In genomic region chr2:157093666-157094065, GRCh38 we compare ENCODE assay signal across 20 cellular contexts.
"Had no signal": no experiment of that assay in that cellular context is flagged by ENCODE, and none has a peak within 500 bp of the region (broad histone marks: within the 10 kb centered on the region; RNA-seq: fewer than 3 reads in every experiment).

No MANE protein-coding gene starts in this region.

- H3K27me3 Mint-ChIP-seq: activated CD4-positive, alpha-beta memory T cell treated with anti-CD3 and anti-CD28 coated beads for 36 hours; activated CD4-positive, alpha-beta T cell treated with anti-CD3 and anti-CD28 coated beads for 36 hours; activated naive CD8-positive, alpha-beta T cell; naive thymus-derived CD8-positive, alpha-beta T cell; type B pancreatic cell had no signal

- H3K27ac ChIP-seq: esophagus squamous epithelium, hepatocyte, neutrophil, parathyroid adenoma, right lobe of liver, stomach had no signal

- H3K27ac Mint-ChIP-seq: activated CD4-positive, alpha-beta memory T cell treated with anti-CD3 and anti-CD28 coated beads for 36 hours; activated CD4-positive, alpha-beta T cell treated with anti-CD3 and anti-CD28 coated beads for 36 hours; activated naive CD8-positive, alpha-beta T cell; activated T-helper 1 cell treated with anti-CD3 and anti-CD28 coated beads, Interleukin-12 subunit alpha, Interleukin-12 subunit beta, Interleukin-2, Interleukin-4 antibody, amounts not matched to agents 30 ng/mL and 10 ng/mL and 1 ng/mL, durations not matched to agents 14 hours and 24 hours and 36 hours; naive thymus-derived CD8-positive, alpha-beta T cell; type B pancreatic cell; WTC11 had no signal

- H3K4me3 ChIP-seq: esophagus squamous epithelium, hepatocyte, right lobe of liver, smooth muscle cell, stomach had no signal

- DNase-seq: activated CD4-positive, alpha-beta memory T cell treated with anti-CD3 and anti-CD28 coated beads for 36 hours; activated CD4-positive, alpha-beta T cell treated with anti-CD3 and anti-CD28 coated beads for 36 hours; activated T-cell treated with anti-CD3 and anti-CD28 coated beads for 4 hours; dermis blood vessel endothelial cell; effector memory CD4-positive, alpha-beta T cell; esophagus squamous epithelium; foreskin fibroblast; mesenchymal stem cell; naive thymus-derived CD8-positive, alpha-beta T cell; right lobe of liver; stimulated activated CD4-positive, alpha-beta T cell treated with anti-CD3 and anti-CD28 coated beads, Interleukin-4, amount 100 ng/mL, for 1 hour; stomach had no signal

- H3K4me2 ChIP-seq: hepatocyte, smooth muscle cell had no signal

- H3K36me3 ChIP-seq: esophagus squamous epithelium, neutrophil, right lobe of liver, stomach had no signal

- H3K4me1 ChIP-seq: esophagus squamous epithelium, parathyroid adenoma, right lobe of liver, stomach had no signal

- ATAC-seq: activated CD4-positive, alpha-beta T cell treated with anti-CD3 and anti-CD28 coated beads for 36 hours; naive thymus-derived CD8-positive, alpha-beta T cell; right lobe of liver; WTC11 had no signal

- H3K9me3 ChIP-seq: esophagus squamous epithelium, neutrophil, right lobe of liver, stomach had no signal

- H3K36me3 Mint-ChIP-seq: activated CD4-positive, alpha-beta memory T cell treated with anti-CD3 and anti-CD28 coated beads for 36 hours; activated naive CD8-positive, alpha-beta T cell; naive thymus-derived CD8-positive, alpha-beta T cell; type B pancreatic cell; WTC11 had no signal

- H3K27me3 ChIP-seq: esophagus squamous epithelium, hepatocyte, neutrophil, right lobe of liver, stomach had no signal

- H3K4me3 Mint-ChIP-seq: activated CD4-positive, alpha-beta memory T cell treated with anti-CD3 and anti-CD28 coated beads for 36 hours; activated CD4-positive, alpha-beta T cell treated with anti-CD3 and anti-CD28 coated beads for 36 hours; activated naive CD8-positive, alpha-beta T cell; activated T-helper 1 cell treated with anti-CD3 and anti-CD28 coated beads, Interleukin-12 subunit alpha, Interleukin-12 subunit beta, Interleukin-2, Interleukin-4 antibody, amounts not matched to agents 30 ng/mL and 10 ng/mL and 1 ng/mL, durations not matched to agents 14 hours and 24 hours and 36 hours; naive thymus-derived CD8-positive, alpha-beta T cell; type B pancreatic cell; WTC11 had no signal

- H3K4me1 Mint-ChIP-seq: activated CD4-positive, alpha-beta T cell treated with anti-CD3 and anti-CD28 coated beads for 36 hours; naive thymus-derived CD8-positive, alpha-beta T cell; WTC11 had no signal

- H3K9me3 Mint-ChIP-seq: activated T-helper 1 cell treated with anti-CD3 and anti-CD28 coated beads, Interleukin-12 subunit alpha, Interleukin-12 subunit beta, Interleukin-2, Interleukin-4 antibody, amounts not matched to agents 30 ng/mL and 10 ng/mL and 1 ng/mL, durations not matched to agents 14 hours and 24 hours and 36 hours; type B pancreatic cell had no signal
